13 cellular contexts compared by ENCODE assay signal in genomic region chr14:90782892-90783291, GRCh38. TPM values are rescaled to one million over a fixed set of nuclear protein-coding genes. Genes with fewer than 3 reads are reported as not detected.
DNase-seq lines count a peak whose midpoint lies in the region; ATAC-seq, FAIRE-seq and TF ChIP-seq lines count a peak whose summit lies in the region.
"Had no signal": no experiment of that assay in that cellular context is flagged by ENCODE, and none has a peak within 500 bp of the region (broad histone marks: within the 10 kb centered on the region; RNA-seq: fewer than 3 reads in every experiment).

No MANE protein-coding gene starts in this region.

- peak; percentile 36 for DNase-seq in activated CD8-positive, alpha-beta memory T cell treated with anti-CD3 and anti-CD28 coated beads, Interleukin-2, amount 50 U/mL, for 48 hours
- DNase-seq in activated CD8-positive, alpha-beta memory T cell treated with anti-CD3 and anti-CD28 coated beads for 24 hours = no peak
- DNase-seq in coronary artery (ENCODE audit: low spot score) = peak; percentile 49
- peak; percentile 49 for DNase-seq in mesenteric fat pad (ENCODE audit: low spot score)
- DNase-seq in D721Med (ENCODE audit: insufficient read length, low spot score) = no peak
- DNase-seq in HUDEP-2 (lab: John Stamatoyannopoulos, UW; ENCODE audit: unreplicated experiment in 76 of 76) = no peak
- DNase-seq: ACHN; CD4-positive, CD25-positive, alpha-beta regulatory T cell; DMS 273 treated with DMSO at 0.1 percent for 48 hours had no signal

- no peak for TF ChIP-seq CTCF in coronary artery (IDR thresholded peaks at IDR 0.05)
- no peak for TF ChIP-seq CTCF in D721Med (IDR thresholded peaks at IDR 0.05; ENCODE audit: insufficient read depth, missing control alignments)

- no peak overlapping the region for H3K4me3 ChIP-seq in coronary artery
- H3K4me3 ChIP-seq: BLaER1 treated with 17β-estradiol and CSF1 and Interleukin-3, amounts not matched to agents 10 nM and 100 nM had no signal

- no peak for FAIRE-seq in D721Med (lab: Jason Lieb, UNC)
- FAIRE-seq: GM18507, H54 had no signal

- no peak for ATAC-seq in HG02642 (IDR thresholded peaks at IDR 0.05; ENCODE audit: poor library complexity, unreplicated experiment)

- H3K27ac ChIP-seq in coronary artery = no peak overlapping the region
- H3K27ac ChIP-seq: BLaER1 treated with 17β-estradiol and CSF1 and Interleukin-3, amounts not matched to agents 10 nM and 100 nM had no signal

RNA-seq across cellular contexts. Expression of gene TTC7B, which starts 33.3 kb away (rescaled TPM):
- 92.3 TPM for total RNA-seq in mesenteric fat pad

Comparison
In these comparisons a context has a peak if more than half of its experiments do, and no peak if none do; other contexts are left out.
1. DNase-seq: peak in activated CD8-positive, alpha-beta memory T cell treated with anti-CD3 and anti-CD28 coated beads, Interleukin-2, amount 50 U/mL, for 48 hours (single experiment), coronary artery (single experiment) and mesenteric fat pad (single experiment); none in activated CD8-positive, alpha-beta memory T cell treated with anti-CD3 and anti-CD28 coated beads for 24 hours (single experiment), D721Med (single experiment) and HUDEP-2 (0 of 76).